ENCODE assay signal across 8 cellular contexts in genomic region chr3:123960791-123961507, GRCh38. TPM values are rescaled to one million over a fixed set of nuclear protein-coding genes. Genes with fewer than 3 reads are reported as not detected.
DNase-seq lines count a peak whose midpoint lies in the region; ATAC-seq and TF ChIP-seq lines count a peak whose summit lies in the region.

Gene CCDC14, minus strand, starts transcription at chr3:123961229. Its CDS starts 56 bp downstream, at chr3:123961173.

- H3K9ac ChIP-seq in neural cell (ENCODE audit: low read length) = peak within 1 kb of the TSS; percentile 77

- TF ChIP-seq RAD21 in neural cell (conservative IDR thresholded peaks at IDR 0.05) = no peak

- H3K27ac Mint-ChIP-seq in stimulated activated naive CD8-positive, alpha-beta T cell treated with anti-CD3 and anti-CD28 coated beads, Interleukin-15, amount 100 ng/mL, for 72 hours = peak within 1 kb of the TSS; percentile 92 to 96

- peaks cover 15% of the 10 kb centered on the region for H3K79me2 ChIP-seq in neural cell (replicated peaks; ENCODE audit: insufficient read depth, low read length)

- TF ChIP-seq CTCF in fibroblast of villous mesenchyme (IDR thresholded peaks at IDR 0.05; ENCODE audit: insufficient read depth, low read depth, low read length) = no peak
- TF ChIP-seq CTCF in neural cell (IDR thresholded peaks at IDR 0.05; ENCODE audit: poor library complexity, severe bottlenecking) = no peak

- H3F3A ChIP-seq in neural cell (ENCODE audit: insufficient read depth, low read length, poor library complexity, severe bottlenecking) = no peaks in the 10 kb centered on the region

- H3K36me3 ChIP-seq in H7 (replicated peaks; ENCODE audit: control insufficient read depth, insufficient read depth, low read length) (peaks cover 2% of the 10 kb centered on the region), MG63 (peaks cover 12% of the 10 kb centered on the region), neural cell (ENCODE audit: insufficient read depth, low read length) (peaks cover 2% of the 10 kb centered on the region)

- peak within 1 kb of the TSS; percentile 77 for H3K4me2 ChIP-seq in neural cell (ENCODE audit: low read length)

- no peak for TF ChIP-seq EP300 in neural cell (conservative IDR thresholded peaks at IDR 0.05; ENCODE audit: poor library complexity, severe bottlenecking)

- H3K4me3 Mint-ChIP-seq in stimulated activated naive CD8-positive, alpha-beta T cell treated with anti-CD3 and anti-CD28 coated beads, Interleukin-15, amount 100 ng/mL, for 72 hours = peak within 1 kb of the TSS; percentile 92 to 95

- peak within 1 kb of the TSS; percentile 92 for H2AFZ ChIP-seq in neural cell (ENCODE audit: low read depth, low read length)

- DNase-seq in ELR (ENCODE audit: low read depth) = peak; percentile 99
- peak; percentile 93 for DNase-seq in H7
- DNase-seq in MG63 = peak; percentile 98
- peak; percentile 81 for DNase-seq in SIG-M5 (lab: John Stamatoyannopoulos, UW)
- peak; percentile 91 for DNase-seq in activated effector memory CD4-positive, alpha-beta T cell treated with anti-CD3 and anti-CD28 coated beads, Interleukin-2, amount 50 U/mL, for 16 hours
- DNase-seq in fibroblast of villous mesenchyme (ENCODE audit: low read depth) = peak; percentile 97
- peak; percentile 66 to 76 for DNase-seq in stimulated activated naive CD8-positive, alpha-beta T cell treated with anti-CD3 and anti-CD28 coated beads, Interleukin-15, amount 100 ng/mL, for 72 hours

- peaks cover 17% of the 10 kb centered on the region for H3K4me1 Mint-ChIP-seq in stimulated activated naive CD8-positive, alpha-beta T cell treated with anti-CD3 and anti-CD28 coated beads, Interleukin-15, amount 100 ng/mL, for 72 hours

- H3K9me2 ChIP-seq in neural cell (ENCODE audit: insufficient read depth, low read length) = no peaks in the 10 kb centered on the region

- ATAC-seq in stimulated activated naive CD8-positive, alpha-beta T cell treated with anti-CD3 and anti-CD28 coated beads, Interleukin-15, amount 100 ng/mL, for 72 hours = peak; percentile 92

- peaks cover 2% of the 10 kb centered on the region; the same call in 1 of the 2 replicates for H3K27me3 ChIP-seq in H7 (ENCODE audit: control insufficient read depth, insufficient read depth, low read length)
- H3K27me3 ChIP-seq in MG63 = peaks cover 2% of the 10 kb centered on the region; the same call in 1 of the 2 replicates
- H3K27me3 ChIP-seq in neural cell (ENCODE audit: insufficient read depth, low read depth, low read length) = no peaks in the 10 kb centered on the region

- H3K9me3 ChIP-seq in MG63 = no peaks in the 10 kb centered on the region
- no peaks in the 10 kb centered on the region for H3K9me3 ChIP-seq in neural cell (ENCODE audit: low read length)

- H4K20me1 ChIP-seq in neural cell (ENCODE audit: insufficient read depth) = no peaks in the 10 kb centered on the region

- H3K9me3 Mint-ChIP-seq in stimulated activated naive CD8-positive, alpha-beta T cell treated with anti-CD3 and anti-CD28 coated beads, Interleukin-15, amount 100 ng/mL, for 72 hours = no peaks in the 10 kb centered on the region

- H3K27me3 Mint-ChIP-seq in stimulated activated naive CD8-positive, alpha-beta T cell treated with anti-CD3 and anti-CD28 coated beads, Interleukin-15, amount 100 ng/mL, for 72 hours = peaks cover 9% of the 10 kb centered on the region

- H3K27ac ChIP-seq in neural cell (ENCODE audit: low read length) = peak within 1 kb of the TSS; percentile 79

- H3K4me3 ChIP-seq in H7 (ENCODE audit: insufficient read depth, low read depth, low read length) = peak within 1 kb of the TSS; percentile 87
- peak within 1 kb of the TSS; percentile 90 for H3K4me3 ChIP-seq in MG63
- peak within 1 kb of the TSS; percentile 80 for H3K4me3 ChIP-seq in fibroblast of villous mesenchyme (ENCODE audit: low read depth, low read length)
- peak within 1 kb of the TSS; percentile 80 for H3K4me3 ChIP-seq in neural cell (ENCODE audit: low read length)

TF ChIP-seq in neural cell, 6 proteins besides CTCF, POLR2A, EP300 and RAD21:
- TF ChIP-seq MXI1 (conservative IDR thresholded peaks at IDR 0.05; ENCODE audit: poor library complexity, severe bottlenecking) = peak; percentile 70
- TF ChIP-seq REST (IDR thresholded peaks at IDR 0.05; ENCODE audit: borderline replicate concordance) = peak; percentile 65
- peak; percentile 85 for TF ChIP-seq POLR2AphosphoS5 (IDR thresholded peaks at IDR 0.05)
- peak; percentile 44 for TF ChIP-seq SMC3 (conservative IDR thresholded peaks at IDR 0.05; ENCODE audit: poor library complexity)
- no peak for TF ChIP-seq EZH2 (IDR thresholded peaks at IDR 0.05; ENCODE audit: borderline replicate concordance, insufficient read depth, low read length, poor library complexity, severe bottlenecking)
- TF ChIP-seq TAF1 (IDR thresholded peaks at IDR 0.05; ENCODE audit: low read depth) = no peak
TF ChIP-seq in neural cell: peak in this region for 4.

RNA-seq across cellular contexts. Expression of gene CCDC14, which starts in this region (rescaled TPM):
- total RNA-seq in H7 (2014; rRNA removed; shearing (Covaris generic)) = 34.2 and 36.1 TPM in 2 replicates
- 21.7 and 28.9 TPM in 2 replicates for total RNA-seq in MG63 (2014; rRNA removed; shearing (Covaris generic); ENCODE audit: low replicate concordance)
- 69.6 and 130 TPM in 2 replicates for total RNA-seq in fibroblast of villous mesenchyme
- 252 and 266 TPM in 2 replicates for polyA plus RNA-seq in neural cell
- polyA minus RNA-seq in neural cell = 122 and 150 TPM in 2 replicates

Comparison
In these comparisons a context has a peak if more than half of its experiments do, and no peak if none do; other contexts are left out.
1. Peak in every context shown above with its lines: DNase-seq, ATAC-seq, H3K4me3 ChIP-seq and H3K27ac ChIP-seq.